8 cellular contexts compared by ENCODE assay signal in genomic region chr12:127108360-127109215, GRCh38.
DNase-seq lines count a peak whose midpoint lies in the region; ATAC-seq, FAIRE-seq and TF ChIP-seq lines count a peak whose summit lies in the region.

No MANE protein-coding gene starts in this region.

- H3K27ac ChIP-seq in C4-2B (no peak overlapping the region), OCI-LY1 (ENCODE audit: low read depth, low read length, poor library complexity, severe bottlenecking) (no peak overlapping the region)

- H3K4me3 ChIP-seq in OCI-LY1 (ENCODE audit: low read depth, low read length, poor library complexity, severe bottlenecking), result no peak overlapping the region

- H3K79me2 ChIP-seq in OCI-LY1 (ENCODE audit: insufficient read depth, low read length), result no peaks in the 10 kb centered on the region

- TF ChIP-seq CTCF in C4-2B (conservative IDR thresholded peaks at IDR 0.05) (peak; percentile 73), OCI-LY1 (IDR thresholded peaks at IDR 0.05; ENCODE audit: low read length) (peak; percentile 66; the same call in 1 of the 2 replicates)

- no peaks in the 10 kb centered on the region for H4K20me1 ChIP-seq in OCI-LY1 (ENCODE audit: insufficient read depth, low read length)

- intact Hi-C loops in activated T-helper 2 cell treated with anti-CD3 and anti-CD28 coated beads, Interferon-gamma antibody, Interleukin-2, Interleukin-4, amounts not matched to agents 10 μg/mL and 5 μg/mL and 100 μg/mL, durations not matched to agents 14 hours and 24 hours and 36 hours (cut with micrococcal nuclease), result loop anchor here (1.0 to 10.0 kb wide), 3 partner anchors 96 to 273 kb away; no protein-coding TSS in a partner anchor

- H3K4me2 ChIP-seq in OCI-LY1 (ENCODE audit: low read length), result no peak overlapping the region

- H3K9me3 Mint-ChIP-seq in activated T-helper 2 cell treated with anti-CD3 and anti-CD28 coated beads, Interferon-gamma antibody, Interleukin-2, Interleukin-4, amounts not matched to agents 10 μg/mL and 5 μg/mL and 100 μg/mL, durations not matched to agents 14 hours and 24 hours and 36 hours, result no peaks in the 10 kb centered on the region

- H3F3A ChIP-seq in OCI-LY1 (ENCODE audit: insufficient read depth, low read length), result no peaks in the 10 kb centered on the region

- no peaks in the 10 kb centered on the region for H3K36me3 Mint-ChIP-seq in activated T-helper 2 cell treated with anti-CD3 and anti-CD28 coated beads, Interferon-gamma antibody, Interleukin-2, Interleukin-4, amounts not matched to agents 10 μg/mL and 5 μg/mL and 100 μg/mL, durations not matched to agents 14 hours and 24 hours and 36 hours (ENCODE audit: low read depth)

- H3K9ac ChIP-seq in OCI-LY1 (ENCODE audit: low read length), result no peak overlapping the region

- no peak overlapping the region for H2AFZ ChIP-seq in OCI-LY1 (ENCODE audit: low read length)

- H3K4me3 Mint-ChIP-seq in activated T-helper 2 cell treated with anti-CD3 and anti-CD28 coated beads, Interferon-gamma antibody, Interleukin-2, Interleukin-4, amounts not matched to agents 10 μg/mL and 5 μg/mL and 100 μg/mL, durations not matched to agents 14 hours and 24 hours and 36 hours (ENCODE audit: low read depth), result no peak overlapping the region

- H3K27me3 Mint-ChIP-seq in activated T-helper 2 cell treated with anti-CD3 and anti-CD28 coated beads, Interferon-gamma antibody, Interleukin-2, Interleukin-4, amounts not matched to agents 10 μg/mL and 5 μg/mL and 100 μg/mL, durations not matched to agents 14 hours and 24 hours and 36 hours (ENCODE audit: low read depth), result no peaks in the 10 kb centered on the region

- no peaks in the 10 kb centered on the region for H3K4me1 Mint-ChIP-seq in activated T-helper 2 cell treated with anti-CD3 and anti-CD28 coated beads, Interferon-gamma antibody, Interleukin-2, Interleukin-4, amounts not matched to agents 10 μg/mL and 5 μg/mL and 100 μg/mL, durations not matched to agents 14 hours and 24 hours and 36 hours (ENCODE audit: low read depth)

- no peak for FAIRE-seq in frontal cortex (lab: Jason Lieb, UNC)

- H3K9me2 ChIP-seq in OCI-LY1 (ENCODE audit: low read depth, low read length), result no peaks in the 10 kb centered on the region

- no peaks in the 10 kb centered on the region for H3K9me3 ChIP-seq in OCI-LY1 (ENCODE audit: low read length)

- ATAC-seq in GM18870 (IDR thresholded peaks at IDR 0.05; ENCODE audit: unreplicated experiment) (peak; percentile 90), HG03196 (IDR thresholded peaks at IDR 0.05; ENCODE audit: unreplicated experiment) (peak; percentile 90), HG02938 (IDR thresholded peaks at IDR 0.05; ENCODE audit: unreplicated experiment) (no peak)

- DNase-seq in activated T-helper 2 cell treated with anti-CD3 and anti-CD28 coated beads, Interferon-gamma antibody, Interleukin-2, Interleukin-4, amounts not matched to agents 10 μg/mL and 5 μg/mL and 100 μg/mL, durations not matched to agents 14 hours and 24 hours and 36 hours (ENCODE audit: low spot score), result peak; percentile 15
- DNase-seq in frontal cortex (ENCODE audit: low spot score in 2 of 2) (peak; percentile 26 to 44), pons (ENCODE audit: low spot score) (peak; percentile 54)

- H3K4me1 ChIP-seq in OCI-LY1 (ENCODE audit: insufficient read depth, low read length, severe bottlenecking), result no peaks in the 10 kb centered on the region

- H3K36me3 ChIP-seq in OCI-LY1 (ENCODE audit: insufficient read depth, low read length), result no peaks in the 10 kb centered on the region

- H3K27ac Mint-ChIP-seq in activated T-helper 2 cell treated with anti-CD3 and anti-CD28 coated beads, Interferon-gamma antibody, Interleukin-2, Interleukin-4, amounts not matched to agents 10 μg/mL and 5 μg/mL and 100 μg/mL, durations not matched to agents 14 hours and 24 hours and 36 hours, result no peak overlapping the region

- H3K27me3 ChIP-seq in OCI-LY1 (ENCODE audit: insufficient read depth, low read length), result no peaks in the 10 kb centered on the region
